In the genomic region with DNA sequence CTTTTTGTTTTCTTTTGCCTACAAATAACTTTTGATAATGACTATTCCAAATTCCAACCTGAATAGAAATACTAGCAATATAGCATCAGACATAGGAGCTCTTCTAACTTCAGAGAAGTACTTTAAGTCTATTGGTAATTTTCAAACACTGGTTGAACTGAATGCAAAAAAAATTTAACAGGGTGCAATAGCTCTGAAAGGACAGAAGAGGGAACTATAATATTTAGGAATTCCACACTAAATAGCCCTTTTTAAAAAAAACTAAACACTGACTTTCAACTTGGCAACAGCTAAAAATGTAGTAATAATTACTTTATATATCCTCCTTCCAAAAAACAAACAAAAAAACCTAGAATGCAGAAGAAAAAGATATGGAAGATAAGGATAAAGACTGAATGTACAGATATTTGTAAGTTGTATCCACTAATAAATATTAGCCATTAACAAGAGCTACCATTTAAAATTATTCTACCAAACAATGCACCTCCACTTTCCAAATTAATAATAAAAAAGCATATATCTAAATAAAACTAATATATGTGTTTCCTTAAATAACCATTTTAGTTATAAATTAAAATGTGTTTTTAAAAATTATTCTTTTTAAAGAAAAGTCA, we compare ENCODE assay signal across 8 cellular contexts.
A peak's percentile ranks its signal among the peaks of the same experiment; 100 is the strongest.
DNase-seq lines count a peak whose midpoint lies in the region; ATAC-seq and TF ChIP-seq lines count a peak whose summit lies in the region.

No MANE protein-coding gene starts in this region.

- POLR2A ChIA-PET in CD8-positive, alpha-beta memory T cell (lab: Charles Lee) = no interaction called here

- TF ChIP-seq CTCF in GM23338 (conservative IDR thresholded peaks at IDR 0.05; ENCODE audit: low read depth in 2 of 2) (peak in 1 of 2 experiments; percentile 70; a peak in 3 of 4 replicates), RWPE2 (IDR thresholded peaks at IDR 0.05; ENCODE audit: poor library complexity, severe bottlenecking) (peak; percentile 83), fibroblast of pulmonary artery (IDR thresholded peaks at IDR 0.05; ENCODE audit: low read length, missing control alignments) (peak; percentile 78), transverse colon (IDR thresholded peaks at IDR 0.05) (peak; percentile 30 to 46 (median 42))

- TF ChIP-seq EP300 in transverse colon (IDR thresholded peaks at IDR 0.05; ENCODE audit: low read depth) = no peak

- H3F3A ChIP-seq in GM23338 (replicated peaks; ENCODE audit: low read depth) = no peaks in the 10 kb centered on the region

- H2AFZ ChIP-seq in GM23338 = no peak overlapping the region

- in situ Hi-C loops in transverse colon (cut with MboI; ENCODE audit: low pct_ligation_motif_present in 1 of 4, low pct_unique_long_range_greater_than_20kb in 1 of 4, low sequenced_read_pairs in 3 of 4) = no loop called here

- no peak for TF ChIP-seq POLR2A in transverse colon (IDR thresholded peaks at IDR 0.05)

- H3K9me2 ChIP-seq in GM23338 (ENCODE audit: insufficient read depth) = no peaks in the 10 kb centered on the region

- H3K9me3 Mint-ChIP-seq in GM23338 = no peaks in the 10 kb centered on the region
- H3K9me3 Mint-ChIP-seq in effector memory CD8-positive, alpha-beta T cell = no peaks in the 10 kb centered on the region
- H3K9me3 Mint-ChIP-seq in CD8-positive, alpha-beta memory T cell = no peaks in the 10 kb centered on the region

- peaks cover 4% of the 10 kb centered on the region for H4K20me1 ChIP-seq in GM23338 (replicated peaks; ENCODE audit: insufficient read depth)

- H3K36me3 Mint-ChIP-seq in GM23338 (ENCODE audit: low read depth) = no peaks in the 10 kb centered on the region
- peaks cover 11% of the 10 kb centered on the region for H3K36me3 Mint-ChIP-seq in effector memory CD8-positive, alpha-beta T cell (ENCODE audit: insufficient read depth)
- H3K36me3 Mint-ChIP-seq in CD8-positive, alpha-beta memory T cell = peaks cover 1 to 4% (median 3%) of the 10 kb centered on the region in 3 donors

- peaks cover 4% of the 10 kb centered on the region; the same call in 2 of the 3 replicates for H3K4me1 Mint-ChIP-seq in GM23338
- peaks cover 25 to 45% of the 10 kb centered on the region in 2 donors for H3K4me1 Mint-ChIP-seq in effector memory CD8-positive, alpha-beta T cell (ENCODE audit: low read depth in 2 of 2)
- H3K4me1 Mint-ChIP-seq in CD8-positive, alpha-beta memory T cell = peaks cover 44 to 54% (median 51%) of the 10 kb centered on the region in 3 donors

- H3K4me1 ChIP-seq in GM23338 (ENCODE audit: insufficient read depth) (peaks cover 2% of the 10 kb centered on the region; the same call in 1 of the 2 replicates), RWPE2 (ENCODE audit: insufficient read depth, poor library complexity, severe bottlenecking) (peaks cover 11% of the 10 kb centered on the region), transverse colon (peaks cover 0 to 23% (median under 1%) of the 10 kb centered on the region in 4 donors)
- H3K4me1 ChIP-seq in CD8-positive, alpha-beta memory T cell (ENCODE audit: insufficient read depth, low read length) = peaks cover 12% of the 10 kb centered on the region

- CTCF ChIA-PET in CD8-positive, alpha-beta memory T cell (lab: Charles Lee) = interaction anchor here (0.7 to 1.2 kb wide), 4 partner anchors 11 to 280 kb away, joined by 3 to 4 read pairs (median 3); no protein-coding TSS in a partner anchor

- H3K4me3 ChIP-seq in GM23338 = no peak overlapping the region
- no peak overlapping the region for H3K4me3 ChIP-seq in RWPE2 (ENCODE audit: severe bottlenecking)
- H3K4me3 ChIP-seq in fibroblast of pulmonary artery (replicated peaks; ENCODE audit: low read depth, low read length) = no peak overlapping the region
- no peak overlapping the region for H3K4me3 ChIP-seq in transverse colon
- H3K4me3 ChIP-seq in CD8-positive, alpha-beta memory T cell (ENCODE audit: low read length) = no peak overlapping the region

- intact Hi-C loops in transverse colon (cut with DNase I; ENCODE audit: low total_unique reads) = loop anchor here (5.0 kb wide), 1 partner anchor 132 kb away; no protein-coding TSS in a partner anchor

- no peaks in the 10 kb centered on the region for H3K36me3 ChIP-seq in GM23338 (ENCODE audit: insufficient read depth)
- peaks cover 3% of the 10 kb centered on the region; the same call in 1 of the 2 replicates for H3K36me3 ChIP-seq in RWPE2 (ENCODE audit: low read depth)
- no peaks in the 10 kb centered on the region for H3K36me3 ChIP-seq in transverse colon
- H3K36me3 ChIP-seq in CD8-positive, alpha-beta memory T cell (ENCODE audit: insufficient read depth, low read length) = no peaks in the 10 kb centered on the region

- no peak overlapping the region for H3K27ac Mint-ChIP-seq in GM23338
- no peak overlapping the region for H3K27ac Mint-ChIP-seq in effector memory CD8-positive, alpha-beta T cell
- peak overlapping the region in 2 of 8 donors; percentile 60 to 79 for H3K27ac Mint-ChIP-seq in CD8-positive, alpha-beta memory T cell

- no peaks in the 10 kb centered on the region for H3K27me3 Mint-ChIP-seq in GM23338 (ENCODE audit: insufficient read depth, low read depth, poor library complexity)
- no peaks in the 10 kb centered on the region for H3K27me3 Mint-ChIP-seq in effector memory CD8-positive, alpha-beta T cell
- H3K27me3 Mint-ChIP-seq in CD8-positive, alpha-beta memory T cell = no peaks in the 10 kb centered on the region

- H3K9me3 ChIP-seq in RWPE2 (ENCODE audit: severe bottlenecking) (no peaks in the 10 kb centered on the region), transverse colon (no peaks in the 10 kb centered on the region)
- no peaks in the 10 kb centered on the region for H3K9me3 ChIP-seq in CD8-positive, alpha-beta memory T cell (ENCODE audit: low read length)

- DNase-seq in AG08395 (ENCODE audit: low spot score) (peak; percentile 54), GM23338 (ENCODE audit: low spot score) (peak; percentile 38), RWPE2 (ENCODE audit: low spot score) (no peak), fibroblast of pulmonary artery (ENCODE audit: low read depth) (peak; percentile 59), transverse colon (no peak)
- no peak for DNase-seq in effector memory CD8-positive, alpha-beta T cell
- no peak for DNase-seq in CD8-positive, alpha-beta memory T cell

- H3K79me2 ChIP-seq in GM23338 (replicated peaks; ENCODE audit: insufficient read depth) = peaks cover 48% of the 10 kb centered on the region

- H3K27me3 ChIP-seq in GM23338 (ENCODE audit: insufficient read depth) (no peaks in the 10 kb centered on the region), RWPE2 (ENCODE audit: insufficient read depth, poor library complexity, severe bottlenecking) (no peaks in the 10 kb centered on the region), transverse colon (no peaks in the 10 kb centered on the region)
- H3K27me3 ChIP-seq in CD8-positive, alpha-beta memory T cell (ENCODE audit: insufficient read depth, low read length, poor library complexity, severe bottlenecking) = no peaks in the 10 kb centered on the region

- no peak overlapping the region for H3K4me3 Mint-ChIP-seq in GM23338
- H3K4me3 Mint-ChIP-seq in effector memory CD8-positive, alpha-beta T cell = no peak overlapping the region
- no peak overlapping the region for H3K4me3 Mint-ChIP-seq in CD8-positive, alpha-beta memory T cell

- no peak overlapping the region for H3K4me2 ChIP-seq in GM23338

- ATAC-seq in GM23338 = no peak
- ATAC-seq in RWPE2 (ENCODE audit: low read depth) = no peak
- no peak for ATAC-seq in effector memory CD8-positive, alpha-beta T cell (replicated peaks)
- no peak for ATAC-seq in HG02642 (IDR thresholded peaks at IDR 0.05; ENCODE audit: poor library complexity, unreplicated experiment)

- H3K27ac ChIP-seq in GM23338 (ENCODE audit: low read depth) (no peak overlapping the region), RWPE2 (ENCODE audit: poor library complexity, severe bottlenecking) (no peak overlapping the region), transverse colon (no peak overlapping the region)
- no peak overlapping the region for H3K27ac ChIP-seq in CD8-positive, alpha-beta memory T cell (ENCODE audit: low read depth, low read length)

Comparison
In these comparisons a context has a peak if more than half of its experiments do, and no peak if none do; other contexts are left out.
1. DNase-seq: peak in AG08395 (single experiment), GM23338 (single experiment) and fibroblast of pulmonary artery (single experiment); none in RWPE2 (single experiment), transverse colon (single experiment), effector memory CD8-positive, alpha-beta T cell (0 of 3) and CD8-positive, alpha-beta memory T cell (0 of 5).